1 cellular context compared by ENCODE assay signal in the genomic region with DNA sequence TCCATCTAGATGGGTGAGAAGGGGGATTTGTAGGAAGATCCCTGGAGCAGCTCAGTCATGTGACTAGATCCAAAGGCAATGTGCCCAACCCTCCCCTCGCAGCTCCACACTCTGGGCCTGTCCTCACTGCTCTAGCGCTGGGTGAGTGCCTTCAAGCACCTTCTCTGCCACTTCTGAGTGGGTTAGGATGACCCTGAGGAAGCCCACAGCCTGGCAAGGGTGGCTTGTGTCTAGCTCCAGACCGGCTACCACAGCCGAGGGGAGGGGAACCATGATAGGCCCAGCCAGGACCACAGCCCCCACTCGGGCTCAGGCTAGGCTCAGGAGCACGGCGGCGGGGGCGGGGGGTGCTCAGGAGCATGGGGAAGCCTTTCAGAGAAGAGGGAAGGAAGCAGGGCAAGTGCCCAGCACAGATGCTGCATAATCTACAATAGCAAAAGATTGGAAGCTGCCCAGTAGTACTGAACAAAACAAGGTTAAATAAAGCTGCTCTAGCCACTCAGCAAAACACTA.
TF ChIP-seq lines count a peak whose summit lies in the region.

No MANE protein-coding gene starts in this region.

TF ChIP-seq in endothelial cell of umbilical vein, 7 proteins besides CTCF, POLR2A, EP300 and RAD21 (continued from another document):
- no peak for TF ChIP-seq GATA2 (IDR thresholded peaks at IDR 0.05; ENCODE audit: insufficient read depth, insufficient read length, low read depth, low read length)
- no peak for TF ChIP-seq MYC (IDR thresholded peaks at IDR 0.05; ENCODE audit: low read depth, low read length)
- no peak for TF ChIP-seq POLR2AphosphoS5 (IDR thresholded peaks at IDR 0.05; ENCODE audit: insufficient read depth, low read depth, low read length)
- no peak for TF ChIP-seq JUN (IDR thresholded peaks at IDR 0.05; ENCODE audit: borderline replicate concordance, insufficient read depth, insufficient read length, low read depth)
- no peak for TF ChIP-seq EZH2 (IDR thresholded peaks at IDR 0.05; ENCODE audit: borderline replicate concordance, low read depth, low read length, severe bottlenecking)
TF ChIP-seq in endothelial cell of umbilical vein: peak in this region for 0.
